In genomic region chr12:108099085-108099484, GRCh38 we compare ENCODE assay signal across 11 cellular contexts. TPM values are rescaled to one million over a fixed set of nuclear protein-coding genes. Genes with fewer than 3 reads are reported as not detected.
DNase-seq lines count a peak whose midpoint lies in the region; ATAC-seq, FAIRE-seq and TF ChIP-seq lines count a peak whose summit lies in the region.
"Had no signal": no experiment of that assay in that cellular context is flagged by ENCODE, and none has a peak within 500 bp of the region (broad histone marks: within the 10 kb centered on the region; RNA-seq: fewer than 3 reads in every experiment).

No MANE protein-coding gene starts in this region.

- peak; percentile 37 for TF ChIP-seq CTCF in AG10803 (conservative IDR thresholded peaks at IDR 0.05; ENCODE audit: low read length)
- TF ChIP-seq CTCF in GM12875 (IDR thresholded peaks at IDR 0.05; ENCODE audit: borderline replicate concordance, insufficient read depth, low read depth, low read length), result peak; percentile 31; the same call in 1 of the 2 replicates
- peak in 2 of 3 experiments; percentile 36 to 47 for TF ChIP-seq CTCF in keratinocyte (optimal IDR thresholded peaks at IDR 0.05 in 1 of 3, IDR thresholded peaks at IDR 0.05 in 1 of 3, conservative IDR thresholded peaks at IDR 0.05 in 1 of 3; ENCODE audit: extremely low read depth in 1 of 3, insufficient read depth in 2 of 3, low read length in 3 of 3)

- no peaks in the 10 kb centered on the region for H4K20me1 ChIP-seq in keratinocyte (ENCODE audit: control insufficient read depth, extremely low read depth, insufficient read depth, low read length)

- H3K4me3 ChIP-seq in AG10803 (ENCODE audit: low read length) (no peak overlapping the region), GM12875 (ENCODE audit: low read depth, low read length) (no peak overlapping the region), adipocyte (ENCODE audit: low read length) (no peak overlapping the region), keratinocyte (ENCODE audit: control insufficient read depth in 2 of 3, extremely low read depth in 1 of 3, insufficient read depth in 2 of 3, low read depth in 1 of 3, low read length in 3 of 3) (no peak overlapping the region)

- H3K9ac ChIP-seq in adipocyte (ENCODE audit: low read length), result no peak overlapping the region
- H3K9ac ChIP-seq in keratinocyte (ENCODE audit: control insufficient read depth, extremely low read depth, insufficient read depth, low read length), result no peak overlapping the region

- H3K9me3 ChIP-seq in adipocyte (ENCODE audit: control insufficient read depth, low read length) (no peaks in the 10 kb centered on the region), keratinocyte (ENCODE audit: control insufficient read depth, low read depth, low read length) (no peaks in the 10 kb centered on the region)

- dilution Hi-C loops in keratinocyte (cut with MboI; ENCODE audit: extremely low pct_ligation_motif_present, low sequenced_read_pairs), result no loop called here

- no peak overlapping the region for H3K27ac ChIP-seq in keratinocyte (ENCODE audit: control insufficient read depth, insufficient read depth, low read length)

- H3K9me1 ChIP-seq in keratinocyte (ENCODE audit: control insufficient read depth, extremely low read depth, insufficient read depth, low read length), result no peaks in the 10 kb centered on the region

- no peaks in the 10 kb centered on the region for H3K4me1 Mint-ChIP-seq in activated T-helper 17 cell treated with anti-CD3 and anti-CD28 coated beads, Interleukin-2, amount 50 U/mL, for 72 hours

- H3K27me3 Mint-ChIP-seq in activated T-helper 17 cell treated with anti-CD3 and anti-CD28 coated beads, Interleukin-2, amount 50 U/mL, for 72 hours, result peaks cover 17% of the 10 kb centered on the region

- H3K79me2 ChIP-seq in keratinocyte (ENCODE audit: control insufficient read depth, insufficient read depth, low read length), result no peaks in the 10 kb centered on the region

- no peaks in the 10 kb centered on the region for H3K9me3 Mint-ChIP-seq in activated T-helper 17 cell treated with anti-CD3 and anti-CD28 coated beads, Interleukin-2, amount 50 U/mL, for 72 hours

- no peak for FAIRE-seq in keratinocyte (lab: Jason Lieb, UNC)

- ATAC-seq in esophagus mucosa, result no peak
- ATAC-seq in activated T-helper 17 cell treated with anti-CD3 and anti-CD28 coated beads, Interleukin-2, amount 50 U/mL, for 72 hours (replicated peaks), result no peak

- no peak overlapping the region for H2AFZ ChIP-seq in keratinocyte (ENCODE audit: control insufficient read depth, low read length)

- H3K27me3 ChIP-seq in adipocyte (replicated peaks; ENCODE audit: control insufficient read depth, insufficient read depth, low read length) (peaks cover 33% of the 10 kb centered on the region), keratinocyte (ENCODE audit: control insufficient read depth, extremely low read depth, insufficient read depth, low read length) (no peaks in the 10 kb centered on the region)

- no peak overlapping the region for H3K4me3 Mint-ChIP-seq in activated T-helper 17 cell treated with anti-CD3 and anti-CD28 coated beads, Interleukin-2, amount 50 U/mL, for 72 hours

- H3K27ac Mint-ChIP-seq in activated T-helper 17 cell treated with anti-CD3 and anti-CD28 coated beads, Interleukin-2, amount 50 U/mL, for 72 hours, result no peak overlapping the region

- no peak for DNase-seq in AG10803 (ENCODE audit: low read depth)
- peak; percentile 40 for DNase-seq in adipocyte (ENCODE audit: low read depth)
- DNase-seq in keratinocyte (ENCODE audit: low read depth, low spot score), result no peak
- no peak for DNase-seq in HuH-7 (ENCODE audit: low spot score)
- DNase-seq in cerebellar nuclear complex (lab: John Stamatoyannopoulos, UW), result no peak
- DNase-seq: activated CD8-positive, alpha-beta memory T cell treated with anti-CD3 and anti-CD28 coated beads, Interleukin-2, amount 50 U/mL, for 4 hours; effector CD8-positive, alpha-beta T cell had no signal

- no peaks in the 10 kb centered on the region for H3K36me3 Mint-ChIP-seq in activated T-helper 17 cell treated with anti-CD3 and anti-CD28 coated beads, Interleukin-2, amount 50 U/mL, for 72 hours (ENCODE audit: low read depth)

- H3K4me1 ChIP-seq in adipocyte (ENCODE audit: control insufficient read depth, insufficient read depth, low read length) (no peaks in the 10 kb centered on the region), keratinocyte (ENCODE audit: control insufficient read depth, extremely low read depth, insufficient read depth, low read length) (no peaks in the 10 kb centered on the region)

- no peaks in the 10 kb centered on the region for H3K36me3 ChIP-seq in adipocyte (ENCODE audit: control insufficient read depth, insufficient read depth, low read length, severe bottlenecking)
- H3K36me3 ChIP-seq in keratinocyte (ENCODE audit: control insufficient read depth in 2 of 2, extremely low read depth in 1 of 2, insufficient read depth in 2 of 2, low read length in 2 of 2), result no peaks in the 10 kb centered on the region

- no peak overlapping the region for H3K4me2 ChIP-seq in keratinocyte (ENCODE audit: control insufficient read depth, extremely low read depth, insufficient read depth, low read depth, low read length)

RNA-seq across cellular contexts. Expression of gene WSCD2, which starts 30.0 kb away (rescaled TPM):
- not detected in 3 replicates for polyA plus RNA-seq in keratinocyte
- not detected for polyA plus RNA-seq in keratinocyte (2011; ENCODE audit: low read depth)
- polyA plus RNA-seq in keratinocyte (2011; cell fraction: cytosol; rRNA removed), result not detected in 2 replicates
- not detected in 2 replicates for polyA plus RNA-seq in keratinocyte (2011; cell fraction: nucleus; rRNA removed)
- polyA plus RNA-seq in keratinocyte (2012; ENCODE audit: low replicate concordance), result not detected in 2 replicates
- polyA minus RNA-seq in keratinocyte, result not detected in 3 replicates
- polyA minus RNA-seq in keratinocyte (2011; cell fraction: cytosol; rRNA and poly(A)+ RNA removed), result not detected
- not detected in 2 replicates for polyA minus RNA-seq in keratinocyte (2011; cell fraction: nucleus; rRNA and poly(A)+ RNA removed)
- total RNA-seq in esophagus mucosa, result 0.32 TPM
- not detected for total RNA-seq in activated T-helper 17 cell treated with anti-CD3 and anti-CD28 coated beads, Interleukin-2, amount 50 U/mL, for 72 hours
- total RNA-seq: T-helper 2 cell treated with Interferon-gamma antibody and Interleukin-4, amounts not matched to agents 100 ng/mL and 5 ng/mL, for 36 hours had no signal
